In the genomic region with DNA sequence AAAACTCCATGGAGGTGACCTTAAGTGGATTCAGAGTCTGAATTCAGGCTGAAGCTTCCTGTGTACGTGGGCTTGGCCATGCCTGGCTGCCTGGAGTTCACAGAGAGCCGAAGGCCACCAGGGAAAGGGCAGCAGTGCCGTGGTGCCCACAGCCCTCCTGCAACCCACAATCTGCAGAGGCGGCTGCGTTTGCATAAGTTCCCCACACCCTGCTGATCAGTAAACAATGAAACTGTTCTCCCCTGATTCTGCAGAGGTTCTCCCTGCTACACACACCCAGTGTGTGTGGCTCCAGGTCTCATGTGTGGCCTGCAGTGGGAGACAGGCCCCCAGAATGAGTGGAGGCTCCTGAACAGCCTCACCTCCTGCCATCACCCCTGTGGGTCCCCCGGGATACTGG, we compare ENCODE assay signal across 30 cellular contexts.
"Had no signal": no experiment of that assay in that cellular context is flagged by ENCODE, and none has a peak within 500 bp of the region (broad histone marks: within the 10 kb centered on the region; RNA-seq: fewer than 3 reads in every experiment).

No MANE protein-coding gene starts in this region.

- FAIRE-seq: astrocyte, islet of Langerhans, TTC549 had no signal

- H3K9me3 Mint-ChIP-seq: activated CD4-positive, alpha-beta memory T cell treated with anti-CD3 and anti-CD28 coated beads, Interleukin-2, amount 10 ng/mL, durations not matched to agents 7 days and 5 days had no signal

- H3K4me3 ChIP-seq: coronary artery, dorsolateral prefrontal cortex, gastrocnemius medialis, mucosa of descending colon, right lobe of liver, thoracic aorta had no signal

- DNase-seq: activated CD4-positive, alpha-beta memory T cell treated with anti-CD3 and anti-CD28 coated beads, Interleukin-2, amount 10 ng/mL, durations not matched to agents 7 days and 5 days; activated CD4-positive, alpha-beta T cell treated with anti-CD3 and anti-CD28 coated beads, Interleukin-2, amount 10 ng/mL, durations not matched to agents 7 days and 5 days; activated CD4-positive, CD25-positive, alpha-beta regulatory T cell treated with anti-CD3 and anti-CD28 coated beads, Interleukin-2, amount 50 U/mL, for 72 hours; activated CD8-positive, alpha-beta memory T cell treated with anti-CD3 and anti-CD28 coated beads, Interleukin-2, amount 50 U/mL, for 48 hours; activated gamma-delta T cell treated with Interleukin-2 at 50 U/mL for 16 hours; activated naive CD4-positive, alpha-beta T cell treated with anti-CD3 and anti-CD28 coated beads, Interleukin-2, amount 50 U/mL, for 16 hours; activated T-cell treated with anti-CD3 and anti-CD28 coated beads, Interleukin-2, amount 50 U/mL, for 24 hours; amniotic stem cell; brain microvascular endothelial cell; dorsolateral prefrontal cortex; effector memory CD4-positive, alpha-beta T cell; erythroblast; gastrocnemius medialis; glutamatergic neuron; left ventricle myocardium superior; mucosa of descending colon; posterior cingulate gyrus; right lobe of liver; stimulated activated CD4-positive, alpha-beta T cell treated with anti-CD3 and anti-CD28 coated beads, Interleukin-12 subunit alpha, Interleukin-12 subunit beta, amount 100 ng/mL, for 4 hours; stimulated activated CD4-positive, alpha-beta T cell treated with anti-CD3 and anti-CD28 coated beads, Interleukin-4, amount 100 ng/mL, for 1 hour; T-helper 9 cell had no signal

- H3K36me3 Mint-ChIP-seq: type B pancreatic cell had no signal

- H3K36me3 ChIP-seq: brain microvascular endothelial cell, gastrocnemius medialis, right lobe of liver, thoracic aorta had no signal

- H3K27me3 ChIP-seq: gastrocnemius medialis, right lobe of liver had no signal

- H3K9me3 ChIP-seq: gastrocnemius medialis, mucosa of descending colon had no signal

- H3K27ac ChIP-seq: brain microvascular endothelial cell, coronary artery, dorsolateral prefrontal cortex, gastrocnemius medialis, right lobe of liver, thoracic aorta, VCaP had no signal

- H3K27ac Mint-ChIP-seq: activated CD4-positive, alpha-beta memory T cell treated with anti-CD3 and anti-CD28 coated beads, Interleukin-2, amount 10 ng/mL, durations not matched to agents 7 days and 5 days; activated CD4-positive, alpha-beta T cell treated with anti-CD3 and anti-CD28 coated beads, Interleukin-2, amount 10 ng/mL, durations not matched to agents 7 days and 5 days; activated T-cell treated with anti-CD3 and anti-CD28 coated beads, Interleukin-2, amount 50 U/mL, for 24 hours; natural killer cell treated with Interleukin-12 subunit alpha and Interleukin-12 subunit beta and Interleukin-15 and Interleukin-18, amount 100 ng/mL, for 72 hours; stimulated activated naive CD8-positive, alpha-beta T cell treated with anti-CD3 and anti-CD28 coated beads, Interleukin-15, Interleukin-2, amounts not matched to agents 100 ng/mL and 50 ng/mL, for 24 hours had no signal

- H3K4me1 ChIP-seq: gastrocnemius medialis, right lobe of liver had no signal

- H3K4me3 Mint-ChIP-seq: activated CD4-positive, alpha-beta memory T cell treated with anti-CD3 and anti-CD28 coated beads, Interleukin-2, amount 10 ng/mL, durations not matched to agents 7 days and 5 days; activated CD4-positive, alpha-beta T cell treated with anti-CD3 and anti-CD28 coated beads, Interleukin-2, amount 10 ng/mL, durations not matched to agents 7 days and 5 days; activated T-cell treated with anti-CD3 and anti-CD28 coated beads, Interleukin-2, amount 50 U/mL, for 24 hours; natural killer cell treated with Interleukin-12 subunit alpha and Interleukin-12 subunit beta and Interleukin-15 and Interleukin-18, amount 100 ng/mL, for 72 hours; stimulated activated naive CD8-positive, alpha-beta T cell treated with anti-CD3 and anti-CD28 coated beads, Interleukin-15, Interleukin-2, amounts not matched to agents 100 ng/mL and 50 ng/mL, for 24 hours; type B pancreatic cell had no signal

- ATAC-seq: gastrocnemius medialis, left ventricle myocardium superior, mucosa of descending colon had no signal

- H3K4me1 Mint-ChIP-seq: activated CD4-positive, alpha-beta memory T cell treated with anti-CD3 and anti-CD28 coated beads, Interleukin-2, amount 10 ng/mL, durations not matched to agents 7 days and 5 days; activated CD4-positive, alpha-beta T cell treated with anti-CD3 and anti-CD28 coated beads, Interleukin-2, amount 10 ng/mL, durations not matched to agents 7 days and 5 days had no signal
